In genomic region chr12:109934026-109934425, GRCh38 we compare ENCODE assay signal across 1 cellular context.
TF ChIP-seq lines count a peak whose summit lies in the region.

No MANE protein-coding gene starts in this region.

TF ChIP-seq in H1, 55 proteins besides CTCF, POLR2A, EP300 and RAD21:
- TF ChIP-seq SIX5 (IDR thresholded peaks at IDR 0.05; ENCODE audit: low read depth, low read length) (no peak), TCF12 (IDR thresholded peaks at IDR 0.05; ENCODE audit: low read depth, low read length) (no peak), USF2 (IDR thresholded peaks at IDR 0.05; ENCODE audit: low read length) (no peak), JUND (IDR thresholded peaks at IDR 0.05; ENCODE audit: low read length) (no peak), EGR1 (IDR thresholded peaks at IDR 0.05; ENCODE audit: borderline replicate concordance, low read depth, low read length) (no peak), ATF2 (IDR thresholded peaks at IDR 0.05; ENCODE audit: low read length) (no peak), ATF3 (IDR thresholded peaks at IDR 0.05; ENCODE audit: insufficient read depth, low read depth, low read length) (no peak), KDM4A (IDR thresholded peaks at IDR 0.05; ENCODE audit: low read depth, low read length, severe bottlenecking) (no peak), MAX (IDR thresholded peaks at IDR 0.05) (no peak), RNF2 (IDR thresholded peaks at IDR 0.05; ENCODE audit: borderline replicate concordance, low read depth, low read length, missing control alignments, poor library complexity, severe bottlenecking) (no peak), GABPA (IDR thresholded peaks at IDR 0.05; ENCODE audit: borderline replicate concordance, insufficient read depth, low read length) (no peak), SIRT6 (IDR thresholded peaks at IDR 0.05; ENCODE audit: low read length) (no peak)
